In genomic region chr11:33542921-33543320, GRCh38 we compare ENCODE assay signal across 1 cellular context.
TF ChIP-seq lines count a peak whose summit lies in the region.

No MANE protein-coding gene starts in this region.

TF ChIP-seq in GM12878, 131 proteins besides CTCF, POLR2A, EP300 and RAD21 (continued from another document):
- TF ChIP-seq, protein P1, sequence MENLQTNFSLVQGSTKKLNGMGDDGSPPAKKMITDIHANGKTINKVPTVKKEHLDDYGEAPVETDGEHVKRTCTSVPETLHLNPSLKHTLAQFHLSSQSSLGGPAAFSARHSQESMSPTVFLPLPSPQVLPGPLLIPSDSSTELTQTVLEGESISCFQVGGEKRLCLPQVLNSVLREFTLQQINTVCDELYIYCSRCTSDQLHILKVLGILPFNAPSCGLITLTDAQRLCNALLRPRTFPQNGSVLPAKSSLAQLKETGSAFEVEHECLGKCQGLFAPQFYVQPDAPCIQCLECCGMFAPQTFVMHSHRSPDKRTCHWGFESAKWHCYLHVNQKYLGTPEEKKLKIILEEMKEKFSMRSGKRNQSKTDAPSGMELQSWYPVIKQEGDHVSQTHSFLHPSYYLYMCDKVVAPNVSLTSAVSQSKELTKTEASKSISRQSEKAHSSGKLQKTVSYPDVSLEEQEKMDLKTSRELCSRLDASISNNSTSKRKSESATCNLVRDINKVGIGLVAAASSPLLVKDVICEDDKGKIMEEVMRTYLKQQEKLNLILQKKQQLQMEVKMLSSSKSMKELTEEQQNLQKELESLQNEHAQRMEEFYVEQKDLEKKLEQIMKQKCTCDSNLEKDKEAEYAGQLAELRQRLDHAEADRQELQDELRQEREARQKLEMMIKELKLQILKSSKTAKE (IDR thresholded peaks at IDR 0.05; ENCODE audit: low read depth, poor library complexity, severe bottlenecking), result no peak
- TF ChIP-seq TBL1XR1 (IDR thresholded peaks at IDR 0.05; ENCODE audit: low read depth, low read length) (no peak), ZNF687 (IDR thresholded peaks at IDR 0.05) (no peak)
- TF ChIP-seq, protein P2, sequence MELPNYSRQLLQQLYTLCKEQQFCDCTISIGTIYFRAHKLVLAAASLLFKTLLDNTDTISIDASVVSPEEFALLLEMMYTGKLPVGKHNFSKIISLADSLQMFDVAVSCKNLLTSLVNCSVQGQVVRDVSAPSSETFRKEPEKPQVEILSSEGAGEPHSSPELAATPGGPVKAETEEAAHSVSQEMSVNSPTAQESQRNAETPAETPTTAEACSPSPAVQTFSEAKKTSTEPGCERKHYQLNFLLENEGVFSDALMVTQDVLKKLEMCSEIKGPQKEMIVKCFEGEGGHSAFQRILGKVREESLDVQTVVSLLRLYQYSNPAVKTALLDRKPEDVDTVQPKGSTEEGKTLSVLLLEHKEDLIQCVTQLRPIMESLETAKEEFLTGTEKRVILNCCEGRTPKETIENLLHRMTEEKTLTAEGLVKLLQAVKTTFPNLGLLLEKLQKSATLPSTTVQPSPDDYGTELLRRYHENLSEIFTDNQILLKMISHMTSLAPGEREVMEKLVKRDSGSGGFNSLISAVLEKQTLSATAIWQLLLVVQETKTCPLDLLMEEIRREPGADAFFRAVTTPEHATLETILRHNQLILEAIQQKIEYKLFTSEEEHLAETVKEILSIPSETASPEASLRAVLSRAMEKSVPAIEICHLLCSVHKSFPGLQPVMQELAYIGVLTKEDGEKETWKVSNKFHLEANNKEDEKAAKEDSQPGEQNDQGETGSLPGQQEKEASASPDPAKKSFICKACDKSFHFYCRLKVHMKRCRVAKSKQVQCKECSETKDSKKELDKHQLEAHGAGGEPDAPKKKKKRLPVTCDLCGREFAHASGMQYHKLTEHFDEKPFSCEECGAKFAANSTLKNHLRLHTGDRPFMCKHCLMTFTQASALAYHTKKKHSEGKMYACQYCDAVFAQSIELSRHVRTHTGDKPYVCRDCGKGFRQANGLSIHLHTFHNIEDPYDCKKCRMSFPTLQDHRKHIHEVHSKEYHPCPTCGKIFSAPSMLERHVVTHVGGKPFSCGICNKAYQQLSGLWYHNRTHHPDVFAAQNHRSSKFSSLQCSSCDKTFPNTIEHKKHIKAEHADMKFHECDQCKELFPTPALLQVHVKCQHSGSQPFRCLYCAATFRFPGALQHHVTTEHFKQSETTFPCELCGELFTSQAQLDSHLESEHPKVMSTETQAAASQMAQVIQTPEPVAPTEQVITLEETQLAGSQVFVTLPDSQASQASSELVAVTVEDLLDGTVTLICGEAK (IDR thresholded peaks at IDR 0.05; ENCODE audit: borderline replicate concordance), result no peak
